Comparison of ENCODE assay signal across 10 cellular contexts in genomic region chr3:48565591-48566400, GRCh38. TPM values are rescaled to one million over a fixed set of nuclear protein-coding genes. Genes with fewer than 3 reads are reported as not detected.
DNase-seq lines count a peak whose midpoint lies in the region; ATAC-seq and TF ChIP-seq lines count a peak whose summit lies in the region.
"Had no signal": no experiment of that assay in that cellular context is flagged by ENCODE, and none has a peak within 500 bp of the region (broad histone marks: within the 10 kb centered on the region; RNA-seq: fewer than 3 reads in every experiment).

No MANE protein-coding gene starts in this region.

- peak; percentile 86 for DNase-seq in Daoy (ENCODE audit: low read depth)
- DNase-seq in Kasumi-1 (lab: John Stamatoyannopoulos, UW): peak; percentile 36 to 40
- peak; percentile 14 for DNase-seq in activated naive CD8-positive, alpha-beta T cell treated with anti-CD3 and anti-CD28 coated beads for 36 hours
- DNase-seq in mesothelial cell of epicardium (ENCODE audit: low spot score in 2 of 2, unreplicated experiment in 2 of 2): no peak
- no peak for DNase-seq in NCI-H146 treated with DMSO at 0.1 percent for 48 hours (lab: John Stamatoyannopoulos, UW; ENCODE audit: unreplicated experiment)

- TF ChIP-seq CTCF in mesothelial cell of epicardium (IDR thresholded peaks at IDR 0.05; ENCODE audit: unreplicated experiment): no peak

- no peaks in the 10 kb centered on the region for H3K27me3 Mint-ChIP-seq in activated naive CD8-positive, alpha-beta T cell treated with anti-CD3 and anti-CD28 coated beads for 36 hours
- H3K27me3 Mint-ChIP-seq in mesothelial cell of epicardium (ENCODE audit: low read depth): no peaks in the 10 kb centered on the region
- H3K27me3 Mint-ChIP-seq: activated naive CD4-positive, alpha-beta T cell treated with anti-CD3 and anti-CD28 coated beads, Interleukin-2, amount 50 U/mL, for 24 hours had no signal

- H3K36me3 Mint-ChIP-seq in activated naive CD8-positive, alpha-beta T cell treated with anti-CD3 and anti-CD28 coated beads for 36 hours: no peaks in the 10 kb centered on the region
- no peaks in the 10 kb centered on the region for H3K36me3 Mint-ChIP-seq in mesothelial cell of epicardium
- H3K36me3 Mint-ChIP-seq: activated naive CD4-positive, alpha-beta T cell treated with anti-CD3 and anti-CD28 coated beads, Interleukin-2, amount 50 U/mL, for 24 hours had no signal

- no peaks in the 10 kb centered on the region for H3K9me3 Mint-ChIP-seq in activated naive CD8-positive, alpha-beta T cell treated with anti-CD3 and anti-CD28 coated beads for 36 hours
- H3K9me3 Mint-ChIP-seq in mesothelial cell of epicardium: no peaks in the 10 kb centered on the region
- H3K9me3 Mint-ChIP-seq: activated naive CD4-positive, alpha-beta T cell treated with anti-CD3 and anti-CD28 coated beads, Interleukin-2, amount 50 U/mL, for 24 hours had no signal

- H3K4me1 Mint-ChIP-seq in activated naive CD8-positive, alpha-beta T cell treated with anti-CD3 and anti-CD28 coated beads for 36 hours: peaks cover 10% of the 10 kb centered on the region
- peaks cover 11% of the 10 kb centered on the region for H3K4me1 Mint-ChIP-seq in mesothelial cell of epicardium
- H3K4me1 Mint-ChIP-seq: activated naive CD4-positive, alpha-beta T cell treated with anti-CD3 and anti-CD28 coated beads, Interleukin-2, amount 50 U/mL, for 24 hours had no signal

- H3K27ac Mint-ChIP-seq in activated naive CD8-positive, alpha-beta T cell treated with anti-CD3 and anti-CD28 coated beads for 36 hours: no peak overlapping the region
- peak overlapping the region; percentile 32 for H3K27ac Mint-ChIP-seq in mesothelial cell of epicardium

- ATAC-seq in GM19463 (IDR thresholded peaks at IDR 0.05; ENCODE audit: unreplicated experiment) (no peak), GM21723 (IDR thresholded peaks at IDR 0.05; ENCODE audit: unreplicated experiment) (no peak), HG03045 (IDR thresholded peaks at IDR 0.05; ENCODE audit: unreplicated experiment) (no peak)

- H3K4me3 Mint-ChIP-seq in activated naive CD8-positive, alpha-beta T cell treated with anti-CD3 and anti-CD28 coated beads for 36 hours: no peak overlapping the region
- H3K4me3 Mint-ChIP-seq in mesothelial cell of epicardium: no peak overlapping the region
- H3K4me3 Mint-ChIP-seq: activated naive CD4-positive, alpha-beta T cell treated with anti-CD3 and anti-CD28 coated beads, Interleukin-2, amount 50 U/mL, for 24 hours had no signal

RNA-seq across cellular contexts. Expression of gene UCN2, which starts 2.2 kb away (rescaled TPM):
- 3.0 and 6.2 TPM in 2 replicates for total RNA-seq in Daoy (2014; rRNA removed; shearing (Covaris generic))
- not detected for total RNA-seq in activated naive CD8-positive, alpha-beta T cell treated with anti-CD3 and anti-CD28 coated beads for 36 hours
- 0.22 to 0.60 TPM (median 0.57 TPM) in 3 replicates for total RNA-seq in mesothelial cell of epicardium

RNA-seq across cellular contexts. Expression of gene PFKFB4, which starts 9.2 kb away (rescaled TPM):
- 4.1 and 6.9 TPM in 2 replicates for total RNA-seq in Daoy (2014; rRNA removed; shearing (Covaris generic))
- 10 to 100 TPM; 33.7 to 36.1 TPM for total RNA-seq in activated naive CD8-positive, alpha-beta T cell treated with anti-CD3 and anti-CD28 coated beads for 36 hours
- total RNA-seq in mesothelial cell of epicardium: 18.2 to 22.3 TPM (median 19.4 TPM) in 3 replicates

RNA-seq across cellular contexts. Expression of gene COL7A1, which starts 29.3 kb away (rescaled TPM):
- 107 and 154 TPM in 2 replicates for total RNA-seq in Daoy (2014; rRNA removed; shearing (Covaris generic))
- total RNA-seq in activated naive CD8-positive, alpha-beta T cell treated with anti-CD3 and anti-CD28 coated beads for 36 hours: 1 to 10 TPM; 1.4 to 1.8 TPM
- total RNA-seq in mesothelial cell of epicardium: 14.1 to 19.2 TPM (median 15.0 TPM) in 3 replicates

RNA-seq across cellular contexts. Expression of gene UQCRC1, which starts 43.6 kb away (rescaled TPM):
- total RNA-seq in Daoy (2014; rRNA removed; shearing (Covaris generic)): 291 and 336 TPM in 2 replicates
- 100 to 1,000 TPM; 193 to 209 TPM for total RNA-seq in activated naive CD8-positive, alpha-beta T cell treated with anti-CD3 and anti-CD28 coated beads for 36 hours
- total RNA-seq in mesothelial cell of epicardium: 161 to 171 TPM (median 164 TPM) in 3 replicates

RNA-seq across cellular contexts. Expression of gene TMEM89, which starts 55.8 kb away (rescaled TPM):
- total RNA-seq in Daoy (2014; rRNA removed; shearing (Covaris generic)): not detected in 2 replicates
- not detected for total RNA-seq in activated naive CD8-positive, alpha-beta T cell treated with anti-CD3 and anti-CD28 coated beads for 36 hours
- total RNA-seq in mesothelial cell of epicardium: 0.84 TPM in 1 of 3 replicates, not detected in the others
- total RNA-seq: kidney epithelial cell had no signal

Comparison
In these comparisons a context has a peak if more than half of its experiments do, and no peak if none do; other contexts are left out.
1. DNase-seq: peak in Daoy (single experiment), Kasumi-1 (2 of 2) and activated naive CD8-positive, alpha-beta T cell treated with anti-CD3 and anti-CD28 coated beads for 36 hours (single experiment); none in mesothelial cell of epicardium (0 of 2) and NCI-H146 treated with DMSO at 0.1 percent for 48 hours (single experiment).